9 cellular contexts compared by ENCODE assay signal in genomic region chr6:149963212-149963461, GRCh38. TPM values are rescaled to one million over a fixed set of nuclear protein-coding genes. Genes with fewer than 3 reads are reported as not detected.
DNase-seq lines count a peak whose midpoint lies in the region; ATAC-seq, FAIRE-seq and TF ChIP-seq lines count a peak whose summit lies in the region.
"Had no signal": no experiment of that assay in that cellular context is flagged by ENCODE, and none has a peak within 500 bp of the region (broad histone marks: within the 10 kb centered on the region; RNA-seq: fewer than 3 reads in every experiment).

No MANE protein-coding gene starts in this region.

- H3K27me3 ChIP-seq in PC-3 (ENCODE audit: low read length) (no peaks in the 10 kb centered on the region), K562 (ENCODE audit: control insufficient read depth in 2 of 2, insufficient read depth in 2 of 2, low read length in 2 of 2) (peaks cover 0 to 6% of the 10 kb centered on the region in 2 experiments; a peak in 2 of 5 replicates), testis (peaks cover 3% of the 10 kb centered on the region)

- H3F3A ChIP-seq in PC-3 (ENCODE audit: low read length, unreplicated experiment): no peaks in the 10 kb centered on the region

- CTCF ChIA-PET in PC-3 (lab: Charles Lee): no interaction called here
- CTCF ChIA-PET in K562 (lab: Yijun Ruan, JAX; ENCODE audit: low intra/inter-chr PET ratio): interaction anchor here (0.5 kb wide), 1 partner anchor 108 kb away, joined by 3 read pairs; no protein-coding TSS in a partner anchor

- H3K27ac ChIP-seq in PC-3 (ENCODE audit: low read length) (peak overlapping the region; percentile 55), K562 (ENCODE audit: extremely low read depth, low read depth, low read length) (peak overlapping the region; percentile 79), testis (peak overlapping the region in 1 of 2 donors; percentile 16)

- POLR2A ChIA-PET in PC-3 (lab: Charles Lee; ENCODE audit: unreplicated experiment): no interaction called here
- POLR2A ChIA-PET in K562 (lab: Yijun Ruan, JAX): no interaction called here

- no peaks in the 10 kb centered on the region for H3K9me1 ChIP-seq in K562 (ENCODE audit: control insufficient read depth, insufficient read depth, low read length)

- TF ChIP-seq RAD21 in K562 (CRISPR knock-in tag; conservative IDR thresholded peaks at IDR 0.05 in 1 of 2, IDR thresholded peaks at IDR 0.05 in 1 of 2): no peak

- BruUV-seq in PC-3 (replicated peaks; lab: Mats Ljungman, UMichigan) (TSS peak; percentile 77), K562 (replicated peaks; lab: Mats Ljungman, UMichigan) (no TSS peak)

- H3K9ac ChIP-seq in PC-3 (ENCODE audit: low read length) (peak overlapping the region; percentile 72; the same call in 1 of the 2 replicates), K562 (ENCODE audit: insufficient read depth in 1 of 2, low read depth in 2 of 2, low read length in 2 of 2) (peak overlapping the region; percentile 75 to 87; a peak in 3 of 4 replicates)

- no peaks in the 10 kb centered on the region for H3K9me2 ChIP-seq in PC-3 (replicated peaks; ENCODE audit: low read length)

- DNase-seq in DMS 273 treated with DMSO at 0.1 percent for 48 hours (lab: John Stamatoyannopoulos, UW) (peak; percentile 39), PC-3 (peak; percentile 58), K562 (ENCODE audit: extremely low read depth in 1 of 4, low spot score in 3 of 4) (peak in 3 of 4 experiments; percentile 65 to 66 (median 66)), left kidney (ENCODE audit: low read depth, low spot score) (peak; percentile 32), testis (peak; percentile 69), SKM-1 (lab: John Stamatoyannopoulos, UW; ENCODE audit: unreplicated experiment) (no peak), medulla oblongata (ENCODE audit: extremely low spot score) (no peak)

- TF ChIP-seq POLR2A in K562 (conservative IDR thresholded peaks at IDR 0.05) (no peak), testis (IDR thresholded peaks at IDR 0.05) (no peak)

- H3K79me2 ChIP-seq in PC-3 (ENCODE audit: low read length) (no peaks in the 10 kb centered on the region), K562 (ENCODE audit: control insufficient read depth, insufficient read depth, low read length) (no peaks in the 10 kb centered on the region)

- no peaks in the 10 kb centered on the region for H4K20me1 ChIP-seq in PC-3 (ENCODE audit: low read length)
- H4K20me1 ChIP-seq in K562 (replicated peaks; ENCODE audit: control insufficient read depth, insufficient read depth, low read length): no peaks in the 10 kb centered on the region

- H3K4me2 ChIP-seq in PC-3 (ENCODE audit: low read length): peak overlapping the region; percentile 80
- peak overlapping the region; percentile 87 for H3K4me2 ChIP-seq in K562 (ENCODE audit: insufficient read depth, low read length)

- H3K4me1 ChIP-seq in PC-3 (ENCODE audit: insufficient read depth, low read length) (peaks cover 7% of the 10 kb centered on the region), K562 (replicated peaks in 1 of 2; ENCODE audit: control insufficient read depth in 2 of 2, insufficient read depth in 2 of 2, low read length in 2 of 2) (peaks cover 9 to 21% of the 10 kb centered on the region in 2 experiments; a peak in 4 of 5 replicates), testis (peaks cover 11% of the 10 kb centered on the region)

- H2AFZ ChIP-seq in PC-3 (ENCODE audit: low read length) (peak overlapping the region; percentile 98), K562 (ENCODE audit: low read depth, low read length) (peak overlapping the region; percentile 99)

- in situ Hi-C loops in K562 (cut with MboI): no loop called here

- TF ChIP-seq EP300 in K562 (IDR thresholded peaks at IDR 0.05; ENCODE audit: low read length): no peak

- peak; percentile 73 for FAIRE-seq in K562 (lab: Jason Lieb, UNC)

- H3K9me3 ChIP-seq in PC-3 (ENCODE audit: low read length) (no peaks in the 10 kb centered on the region), K562 (replicated peaks; ENCODE audit: control insufficient read depth, insufficient read depth, low read depth, low read length) (peaks cover 10% of the 10 kb centered on the region), testis (no peaks in the 10 kb centered on the region)

- intact Hi-C loops in PC-3 (cut with micrococcal nuclease) (no loop called here), K562 (cut with micrococcal nuclease) (no loop called here), testis (cut with DNase I; ENCODE audit: low total_unique reads) (no loop called here)

- TF ChIP-seq CTCF in PC-3 (conservative IDR thresholded peaks at IDR 0.05; ENCODE audit: low read depth, low read length) (no peak), K562 (IDR thresholded peaks at IDR 0.05 in 2 of 3, conservative IDR thresholded peaks at IDR 0.05 in 1 of 3; ENCODE audit: insufficient read depth in 2 of 3, low read depth in 1 of 3, low read length in 3 of 3) (no peak), testis (IDR thresholded peaks at IDR 0.05) (no peak)

- H3K4me3 ChIP-seq in PC-3 (ENCODE audit: low read length) (peak overlapping the region; percentile 78), K562 (peak overlapping the region; percentile 46), testis (peak overlapping the region in 1 of 2 donors; percentile 62)

- ATAC-seq in HG02610 (IDR thresholded peaks at IDR 0.05; ENCODE audit: unreplicated experiment): peak; percentile 13
- ATAC-seq in PC-3: peak; percentile 63
- ATAC-seq in K562: peak; percentile 71

- H3K36me3 ChIP-seq in PC-3 (ENCODE audit: low read depth, low read length) (no peaks in the 10 kb centered on the region), K562 (ENCODE audit: control insufficient read depth, insufficient read depth, low read length) (no peaks in the 10 kb centered on the region), testis (ENCODE audit: low read depth, missing control alignments) (no peaks in the 10 kb centered on the region)

- 7% methylated on average over 8 of the region's 8 CpGs for whole genome bisulfite sequencing in K562 (ENCODE audit: insufficient coverage, low coverage, missing lambda C conversion rate)
- 33 to 41% methylated on average over 8 of the region's 8 CpGs for WGBS in testis, 2 donors

RNA-seq across cellular contexts. Expression of gene ULBP1, which starts 0.6 kb away (rescaled TPM):
- total RNA-seq in PC-3 (2014; rRNA removed) (0.86 and 0.87 TPM in 2 replicates), K562 (2014; rRNA removed) (1.5 and 1.8 TPM in 2 replicates), K562 (2014; rRNA removed; fragmentation: Illumina TruSeq; extraction: Trizol) (2.5 and 3.4 TPM in 2 replicates), K562 (2015; rRNA removed; fragmentation: Illumina TruSeq; extraction: Trizol) (0.26 and 0.33 TPM in 2 replicates), K562 (2021) (2.7 and 3.5 TPM in 2 replicates), testis (1 to 10 TPM; 4.7 to 5.9 TPM)
- total RNA-seq in K562 (2011; cell fraction: chromatin; rRNA removed; ENCODE audit: low replicate concordance): 2.2 and 5.9 TPM in 2 replicates
- total RNA-seq in K562 (2011; cell fraction: nucleolus; rRNA removed): 1.8 and 2.1 TPM in 2 replicates
- total RNA-seq in K562 (2011; cell fraction: nucleoplasm; rRNA removed): 2.8 and 3.3 TPM in 2 replicates
- polyA plus RNA-seq in K562 (2011; rRNA removed) (1.1 and 1.3 TPM in 2 replicates), K562 (2014; fragmentation: Illumina TruSeq; extraction: Trizol) (4.9 and 6.0 TPM in 2 replicates), K562 (2014; fragmentation: Nextera tagmentation; extraction: Ambion mirVana) (1 to 10 TPM; 1.2 to 2.5 TPM), K562 (2014; rRNA removed) (2.7 and 3.3 TPM in 2 replicates), testis (ENCODE audit: insufficient read depth, low read depth, low replicate concordance) (2.3 TPM)
- polyA plus RNA-seq in K562 (2011; cell fraction: cytosol; rRNA removed): 0.40 and 0.91 TPM in 2 replicates
- polyA plus RNA-seq in K562 (2011; cell fraction: nucleus; rRNA removed): 1.0 and 1.5 TPM in 2 replicates
- polyA plus RNA-seq in K562 (2012): 1.3 and 14.7 TPM in 2 replicates
- polyA minus RNA-seq in K562 (2011; rRNA and poly(A)+ RNA removed): 0.67 and 0.99 TPM in 2 replicates
- polyA minus RNA-seq in K562 (2011; cell fraction: cytosol; rRNA and poly(A)+ RNA removed): 0.38 TPM in 1 of 2 replicates, not detected in the other
- polyA minus RNA-seq in K562 (2011; cell fraction: nucleus; rRNA and poly(A)+ RNA removed): 0.81 and 1.4 TPM in 2 replicates

RNA-seq across cellular contexts. Expression of gene ULBP2, which starts 21.3 kb away (rescaled TPM):
- total RNA-seq in PC-3 (2014; rRNA removed): 5.8 and 8.1 TPM in 2 replicates
- 6.3 and 10.4 TPM in 2 replicates for total RNA-seq in K562 (2011; cell fraction: chromatin; rRNA removed; ENCODE audit: low replicate concordance)
- total RNA-seq in K562 (2011; cell fraction: nucleolus; rRNA removed): 8.3 and 12.7 TPM in 2 replicates
- 13.1 and 13.4 TPM in 2 replicates for total RNA-seq in K562 (2011; cell fraction: nucleoplasm; rRNA removed)
- total RNA-seq in K562 (2014; rRNA removed): 0.50 and 0.57 TPM in 2 replicates
- total RNA-seq in K562 (2014; rRNA removed; fragmentation: Illumina TruSeq; extraction: Trizol): 0.96 and 1.2 TPM in 2 replicates
- total RNA-seq in K562 (2015; rRNA removed; fragmentation: Illumina TruSeq; extraction: Trizol): 0.60 and 0.83 TPM in 2 replicates
- total RNA-seq in K562 (2021): 0.78 and 1.2 TPM in 2 replicates
- 2.7 and 5.3 TPM in 2 replicates for polyA plus RNA-seq in K562 (2011; rRNA removed)
- 2.6 and 5.2 TPM in 2 replicates for polyA plus RNA-seq in K562 (2011; cell fraction: cytosol; rRNA removed)
- polyA plus RNA-seq in K562 (2011; cell fraction: nucleus; rRNA removed): 1.4 and 3.5 TPM in 2 replicates
- polyA plus RNA-seq in K562 (2012): 1.2 and 4.7 TPM in 2 replicates
- 1.8 and 2.4 TPM in 2 replicates for polyA plus RNA-seq in K562 (2014; fragmentation: Illumina TruSeq; extraction: Trizol)
- 1 to 10 TPM; 3.2 to 4.1 TPM for polyA plus RNA-seq in K562 (2014; fragmentation: Nextera tagmentation; extraction: Ambion mirVana)
- polyA plus RNA-seq in K562 (2014; rRNA removed): 1.1 TPM in 2 replicates
- 1.4 and 2.9 TPM in 2 replicates for polyA minus RNA-seq in K562 (2011; rRNA and poly(A)+ RNA removed)
- 0.86 TPM in 1 of 2 replicates, not detected in the other for polyA minus RNA-seq in K562 (2011; cell fraction: cytosol; rRNA and poly(A)+ RNA removed)
- polyA minus RNA-seq in K562 (2011; cell fraction: nucleus; rRNA and poly(A)+ RNA removed): 0.22 and 0.27 TPM in 2 replicates
- 1 to 10 TPM; 1.5 to 2.0 TPM for total RNA-seq in testis
- 1.9 TPM for polyA plus RNA-seq in testis (ENCODE audit: insufficient read depth, low read depth, low replicate concordance)

RNA-seq across cellular contexts. Expression of gene RAET1G, which starts 40.2 kb away (rescaled TPM):
- total RNA-seq in PC-3 (2014; rRNA removed): 1.5 and 2.0 TPM in 2 replicates
- total RNA-seq in K562 (2011; cell fraction: chromatin; rRNA removed; ENCODE audit: low replicate concordance): not detected in 2 replicates
- total RNA-seq in K562 (2011; cell fraction: nucleolus; rRNA removed): not detected in 2 replicates
- 0.61 TPM in 1 of 2 replicates, not detected in the other for total RNA-seq in K562 (2011; cell fraction: nucleoplasm; rRNA removed)
- not detected in 2 replicates for total RNA-seq in K562 (2014; rRNA removed)
- not detected in 2 replicates for total RNA-seq in K562 (2014; rRNA removed; fragmentation: Illumina TruSeq; extraction: Trizol)
- not detected in 2 replicates for total RNA-seq in K562 (2015; rRNA removed; fragmentation: Illumina TruSeq; extraction: Trizol)
- total RNA-seq in K562 (2021): not detected in 2 replicates
- polyA plus RNA-seq in K562 (2011; rRNA removed): 0.11 TPM in 1 of 2 replicates, not detected in the other
- polyA plus RNA-seq in K562 (2011; cell fraction: cytosol; rRNA removed): 0.13 TPM in 1 of 2 replicates, not detected in the other
- 0.16 TPM in 1 of 2 replicates, not detected in the other for polyA plus RNA-seq in K562 (2011; cell fraction: nucleus; rRNA removed)
- polyA plus RNA-seq in K562 (2012): 0.07 TPM in 1 of 2 replicates, not detected in the other
- not detected in 2 replicates for polyA plus RNA-seq in K562 (2014; fragmentation: Illumina TruSeq; extraction: Trizol)
- polyA plus RNA-seq in K562 (2014; fragmentation: Nextera tagmentation; extraction: Ambion mirVana): not detected
- polyA plus RNA-seq in K562 (2014; rRNA removed): not detected in 2 replicates
- polyA minus RNA-seq in K562 (2011; rRNA and poly(A)+ RNA removed): not detected in 2 replicates
- polyA minus RNA-seq in K562 (2011; cell fraction: cytosol; rRNA and poly(A)+ RNA removed): not detected in 2 replicates
- not detected in 2 replicates for polyA minus RNA-seq in K562 (2011; cell fraction: nucleus; rRNA and poly(A)+ RNA removed)
- total RNA-seq in testis: not detected
- polyA plus RNA-seq in testis (ENCODE audit: insufficient read depth, low read depth, low replicate concordance): 0.30 TPM
- total RNA-seq: T-helper 2 cell treated with Interferon-gamma antibody and Interleukin-4, amounts not matched to agents 100 ng/mL and 5 ng/mL, for 36 hours had no signal

Comparison
In these comparisons a context has a peak if more than half of its experiments do, and no peak if none do; other contexts are left out.
1. DNase-seq: peak in DMS 273 treated with DMSO at 0.1 percent for 48 hours (single experiment), PC-3 (single experiment), K562 (3 of 4), left kidney (single experiment) and testis (single experiment); none in SKM-1 (single experiment) and medulla oblongata (single experiment).
2. ATAC-seq: peak in every context shown above with its lines; median percentile 71 in K562; 63 in PC-3; 13 in HG02610.